12 cellular contexts compared by ENCODE assay signal in the genomic region with DNA sequence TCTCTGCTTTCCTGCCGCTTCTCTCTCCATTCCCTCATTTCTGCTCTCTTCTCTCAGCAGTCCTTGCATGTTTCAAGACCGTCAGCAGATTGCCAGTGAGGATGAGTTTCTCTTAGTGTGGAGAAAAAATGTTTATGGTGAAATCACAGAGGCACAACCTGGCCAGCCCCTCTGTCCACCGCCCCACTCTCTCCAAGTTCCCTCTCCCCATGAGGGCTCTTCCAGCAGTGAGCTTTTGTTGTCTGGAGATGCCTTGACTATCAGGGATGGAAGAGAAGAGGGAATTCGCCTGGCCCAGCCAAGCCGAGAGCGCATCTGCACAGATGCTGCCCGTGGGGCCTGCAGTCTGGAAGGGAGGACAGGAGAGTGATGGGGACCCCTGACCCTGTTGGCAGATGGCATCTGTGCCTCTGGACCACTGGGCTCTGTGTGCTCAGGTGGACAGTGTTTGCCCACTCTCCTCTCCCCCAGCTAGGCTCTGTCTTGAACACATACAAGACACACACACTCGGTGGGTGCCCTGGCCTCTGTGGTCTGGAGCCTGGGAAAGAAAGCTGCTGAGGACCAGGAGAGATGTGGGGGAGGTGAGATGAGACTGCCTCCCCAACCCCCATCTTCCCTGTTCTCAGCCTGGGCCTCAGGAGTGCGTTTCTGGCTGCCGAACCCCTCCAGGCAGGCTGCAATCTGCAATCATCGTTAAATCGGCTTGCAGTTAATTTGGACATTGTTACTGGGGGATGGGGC. TPM values are rescaled to one million over a fixed set of nuclear protein-coding genes. Genes with fewer than 3 reads are reported as not detected.
DNase-seq lines count a peak whose midpoint lies in the region; TF ChIP-seq lines count a peak whose summit lies in the region.
"Had no signal": no experiment of that assay in that cellular context is flagged by ENCODE, and none has a peak within 500 bp of the region (broad histone marks: within the 10 kb centered on the region; RNA-seq: fewer than 3 reads in every experiment).

No MANE protein-coding gene starts in this region.

- peak overlapping the region; percentile 86 for H3K9ac ChIP-seq in NT2/D1 (ENCODE audit: insufficient read length, low read depth)

- H3K4me3 ChIP-seq in GM08714 (ENCODE audit: low read length) (peak overlapping the region; percentile 30; the same call in 1 of the 2 replicates), NT2/D1 (ENCODE audit: insufficient read length, low read depth) (peak overlapping the region; percentile 45)

- H3K36me3 ChIP-seq in NT2/D1 (ENCODE audit: insufficient read depth, insufficient read length, low read length): peaks cover 32% of the 10 kb centered on the region

- H3K27ac Mint-ChIP-seq in glutamatergic neuron (ENCODE audit: unreplicated experiment): peak overlapping the region; percentile 75
- H3K27ac Mint-ChIP-seq in progenitor cell of endocrine pancreas: peak overlapping the region; percentile 88

- H3K4me3 Mint-ChIP-seq in glutamatergic neuron (ENCODE audit: unreplicated experiment) (peak overlapping the region; percentile 74), progenitor cell of endocrine pancreas (ENCODE audit: low read depth) (peak overlapping the region; percentile 57)
- H3K4me3 Mint-ChIP-seq: CD8-positive, alpha-beta memory T cell had no signal

- H3K36me3 Mint-ChIP-seq in glutamatergic neuron (ENCODE audit: unreplicated experiment) (no peaks in the 10 kb centered on the region), progenitor cell of endocrine pancreas (ENCODE audit: insufficient read depth) (no peaks in the 10 kb centered on the region)

- no peaks in the 10 kb centered on the region for H3K9me3 ChIP-seq in NT2/D1 (ENCODE audit: insufficient read depth, low read length)

- H3K9me3 Mint-ChIP-seq in glutamatergic neuron (ENCODE audit: unreplicated experiment) (peaks cover 3% of the 10 kb centered on the region), progenitor cell of endocrine pancreas (ENCODE audit: low read depth) (no peaks in the 10 kb centered on the region)
- H3K9me3 Mint-ChIP-seq: CD8-positive, alpha-beta memory T cell had no signal

- peaks cover 58% of the 10 kb centered on the region for H3K4me1 ChIP-seq in NT2/D1 (ENCODE audit: insufficient read depth, insufficient read length)

- DNase-seq in NT2/D1 (ENCODE audit: low read depth, low spot score) (no peak), glutamatergic neuron (no peak), progenitor cell of endocrine pancreas (ENCODE audit: low spot score, unreplicated experiment) (no peak), RPMI8226 (no peak), globus pallidus (ENCODE audit: low spot score) (no peak), superior temporal gyrus (ENCODE audit: extremely low spot score) (no peak)
- no peak for DNase-seq in activated T-cell treated with anti-CD3 and anti-CD28 coated beads, Interleukin-2, amount 50 U/mL, for 1 hour
- DNase-seq: CD8-positive, alpha-beta memory T cell; NCI-H187 treated with DMSO at 0.1 percent for 48 hours; stimulated activated CD4-positive, alpha-beta T cell treated with anti-CD3 and anti-CD28 coated beads, Interleukin-12 subunit alpha, Interleukin-12 subunit beta, amount 100 ng/mL, for 4 hours had no signal

- H3K27me3 ChIP-seq in NT2/D1 (ENCODE audit: insufficient read depth, insufficient read length): peaks cover 1% of the 10 kb centered on the region

- H3K27me3 Mint-ChIP-seq in glutamatergic neuron (ENCODE audit: unreplicated experiment) (peaks cover 4% of the 10 kb centered on the region), progenitor cell of endocrine pancreas (no peaks in the 10 kb centered on the region)

- TF ChIP-seq CTCF in glutamatergic neuron (IDR thresholded peaks at IDR 0.05; ENCODE audit: partially characterized antibody, unreplicated experiment) (no peak), progenitor cell of endocrine pancreas (IDR thresholded peaks at IDR 0.05; ENCODE audit: unreplicated experiment) (no peak)

- H3K4me1 Mint-ChIP-seq in glutamatergic neuron (ENCODE audit: low read depth, unreplicated experiment) (peaks cover 33% of the 10 kb centered on the region), progenitor cell of endocrine pancreas (ENCODE audit: low read depth) (peaks cover 40% of the 10 kb centered on the region)

RNA-seq across cellular contexts. Expression of gene ITM2C, which starts 4.4 kb away (rescaled TPM):
- 72.0 TPM for total RNA-seq in glutamatergic neuron (ENCODE audit: unreplicated experiment)
- total RNA-seq in progenitor cell of endocrine pancreas: 169 and 174 TPM in 2 replicates

RNA-seq across cellular contexts. Expression of gene GPR55, which starts 55.9 kb away (rescaled TPM):
- not detected for total RNA-seq in glutamatergic neuron (ENCODE audit: unreplicated experiment)
- not detected in 2 replicates for total RNA-seq in progenitor cell of endocrine pancreas
- total RNA-seq: lung microvascular endothelial cell had no signal
